In the genomic region with DNA sequence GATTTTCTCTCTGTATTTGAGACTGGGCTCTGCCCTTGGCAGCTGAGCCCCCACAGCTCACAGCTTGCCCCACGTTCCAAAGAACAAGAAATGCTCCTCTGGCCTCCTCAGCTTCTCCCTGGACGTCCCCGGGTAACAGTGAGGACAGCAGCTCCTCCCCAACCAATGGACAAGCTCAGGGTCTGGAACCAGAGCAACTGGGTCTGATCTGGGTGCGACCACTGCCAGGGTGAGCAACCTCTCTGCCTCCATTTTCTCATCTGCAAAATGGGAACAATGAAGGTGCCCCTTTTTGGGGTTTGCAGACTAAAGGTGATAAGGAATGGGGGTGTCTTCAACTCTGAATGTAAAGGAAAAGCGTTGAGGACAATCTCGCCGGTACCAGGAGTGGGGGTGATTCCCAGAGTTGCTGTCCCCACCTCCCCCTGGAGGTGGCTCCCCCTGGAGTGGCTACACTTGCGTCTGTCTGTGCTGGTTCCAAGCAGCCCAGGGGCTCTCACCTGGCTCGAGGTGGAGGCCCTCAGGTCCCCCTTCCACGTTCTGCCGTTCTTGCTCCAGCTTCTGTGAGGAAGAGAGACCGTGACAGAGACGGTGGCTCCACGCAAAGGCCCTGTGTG, we compare ENCODE assay signal across 2 cellular contexts.
TF ChIP-seq lines count a peak whose summit lies in the region.

No MANE protein-coding gene starts in this region.

TF ChIP-seq in HEK293, 187 proteins besides CTCF, POLR2A, EP300 and RAD21:
- TF ChIP-seq RBAK (tag by site-specific recombination; IDR thresholded peaks at IDR 0.05), result no peak
- TF ChIP-seq ZNF707 (tag by site-specific recombination; IDR thresholded peaks at IDR 0.05), result peak; percentile 90
- 0 out of 2 replicates have a peak, but pooled peaks have one; percentile 13 for TF ChIP-seq ZNF341 (tag by site-specific recombination; IDR thresholded peaks at IDR 0.05; ENCODE audit: low read depth)
- TF ChIP-seq ZNF394 (tag by site-specific recombination; IDR thresholded peaks at IDR 0.05; ENCODE audit: borderline replicate concordance), result peak; percentile 81
- no peak for TF ChIP-seq ZBTB7A (tag by site-specific recombination; IDR thresholded peaks at IDR 0.05; ENCODE audit: low read depth)
- TF ChIP-seq SCRT2 (tag by site-specific recombination; IDR thresholded peaks at IDR 0.05), result no peak
- no peak for TF ChIP-seq ZNF354C (tag by site-specific recombination; IDR thresholded peaks at IDR 0.05; ENCODE audit: borderline replicate concordance, low read depth)
- TF ChIP-seq, protein P1, sequence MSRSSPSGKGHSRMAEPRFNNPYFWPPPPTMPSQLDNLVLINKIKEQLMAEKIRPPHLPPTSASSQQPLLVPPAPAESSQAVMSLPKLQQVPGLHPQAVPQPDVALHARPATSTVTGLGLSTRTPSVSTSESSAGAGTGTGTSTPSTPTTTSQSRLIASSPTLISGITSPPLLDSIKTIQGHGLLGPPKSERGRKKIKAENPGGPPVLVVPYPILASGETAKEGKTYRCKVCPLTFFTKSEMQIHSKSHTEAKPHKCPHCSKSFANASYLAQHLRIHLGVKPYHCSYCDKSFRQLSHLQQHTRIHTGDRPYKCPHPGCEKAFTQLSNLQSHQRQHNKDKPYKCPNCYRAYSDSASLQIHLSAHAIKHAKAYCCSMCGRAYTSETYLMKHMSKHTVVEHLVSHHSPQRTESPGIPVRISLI (tag by site-specific recombination; IDR thresholded peaks at IDR 0.05), result no peak
- no peak for TF ChIP-seq TCF7L2 (IDR thresholded peaks at IDR 0.05; ENCODE audit: borderline replicate concordance, low read depth, low read length)
- TF ChIP-seq, protein P2, sequence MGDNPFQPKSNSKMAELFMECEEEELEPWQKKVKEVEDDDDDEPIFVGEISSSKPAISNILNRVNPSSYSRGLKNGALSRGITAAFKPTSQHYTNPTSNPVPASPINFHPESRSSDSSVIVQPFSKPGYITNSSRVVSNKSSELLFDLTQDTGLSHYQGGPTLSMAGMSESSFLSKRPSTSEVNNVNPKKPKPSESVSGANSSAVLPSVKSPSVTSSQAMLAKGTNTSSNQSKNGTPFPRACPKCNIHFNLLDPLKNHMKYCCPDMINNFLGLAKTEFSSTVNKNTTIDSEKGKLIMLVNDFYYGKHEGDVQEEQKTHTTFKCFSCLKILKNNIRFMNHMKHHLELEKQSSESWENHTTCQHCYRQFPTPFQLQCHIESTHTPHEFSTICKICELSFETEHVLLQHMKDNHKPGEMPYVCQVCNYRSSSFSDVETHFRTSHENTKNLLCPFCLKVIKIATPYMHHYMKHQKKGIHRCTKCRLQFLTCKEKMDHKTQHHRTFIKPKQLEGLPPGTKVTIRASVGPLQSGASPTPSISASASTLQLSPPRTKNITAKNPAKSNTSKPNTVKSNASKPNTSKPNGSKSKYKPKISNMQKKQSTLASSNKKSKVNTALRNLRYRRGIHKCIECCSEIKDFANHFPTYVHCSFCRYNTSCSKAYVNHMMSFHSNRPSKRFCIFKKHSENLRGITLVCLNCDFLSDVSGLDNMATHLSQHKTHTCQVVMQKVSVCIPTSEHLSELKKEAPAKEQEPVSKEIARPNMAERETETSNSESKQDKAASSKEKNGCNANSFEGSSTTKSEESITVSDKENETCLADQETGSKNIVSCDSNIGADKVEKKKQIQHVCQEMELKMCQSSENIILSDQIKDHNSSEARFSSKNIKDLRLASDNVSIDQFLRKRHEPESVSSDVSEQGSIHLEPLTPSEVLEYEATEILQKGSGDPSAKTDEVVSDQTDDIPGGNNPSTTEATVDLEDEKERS (tag by site-specific recombination; IDR thresholded peaks at IDR 0.05), result no peak
- no peak for TF ChIP-seq ZNF488 (tag by site-specific recombination; IDR thresholded peaks at IDR 0.05)

TF ChIP-seq in K562, 482 proteins besides CTCF, POLR2A, EP300 and RAD21 (continues in another document):
- TF ChIP-seq, protein P3, sequence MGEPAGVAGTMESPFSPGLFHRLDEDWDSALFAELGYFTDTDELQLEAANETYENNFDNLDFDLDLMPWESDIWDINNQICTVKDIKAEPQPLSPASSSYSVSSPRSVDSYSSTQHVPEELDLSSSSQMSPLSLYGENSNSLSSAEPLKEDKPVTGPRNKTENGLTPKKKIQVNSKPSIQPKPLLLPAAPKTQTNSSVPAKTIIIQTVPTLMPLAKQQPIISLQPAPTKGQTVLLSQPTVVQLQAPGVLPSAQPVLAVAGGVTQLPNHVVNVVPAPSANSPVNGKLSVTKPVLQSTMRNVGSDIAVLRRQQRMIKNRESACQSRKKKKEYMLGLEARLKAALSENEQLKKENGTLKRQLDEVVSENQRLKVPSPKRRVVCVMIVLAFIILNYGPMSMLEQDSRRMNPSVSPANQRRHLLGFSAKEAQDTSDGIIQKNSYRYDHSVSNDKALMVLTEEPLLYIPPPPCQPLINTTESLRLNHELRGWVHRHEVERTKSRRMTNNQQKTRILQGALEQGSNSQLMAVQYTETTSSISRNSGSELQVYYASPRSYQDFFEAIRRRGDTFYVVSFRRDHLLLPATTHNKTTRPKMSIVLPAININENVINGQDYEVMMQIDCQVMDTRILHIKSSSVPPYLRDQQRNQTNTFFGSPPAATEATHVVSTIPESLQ (CRISPR knock-in tag; IDR thresholded peaks at IDR 0.05), result no peak
- TF ChIP-seq HMGN3 (IDR thresholded peaks at IDR 0.05; ENCODE audit: borderline replicate concordance, extremely low read depth, insufficient read length, low read depth, low read length) (no peak), BCL6 (CRISPR knock-in tag; IDR thresholded peaks at IDR 0.05) (no peak), HNRNPL (IDR thresholded peaks at IDR 0.05; ENCODE audit: low read depth, low read length) (no peak), BCOR (IDR thresholded peaks at IDR 0.05) (peak; percentile 80), HNRNPK (IDR thresholded peaks at IDR 0.05; ENCODE audit: low read depth, low read length, poor library complexity, severe bottlenecking) (no peak), TFAP4 (CRISPR knock-in tag; IDR thresholded peaks at IDR 0.05; ENCODE audit: borderline replicate concordance) (no peak), HDAC2 (IDR thresholded peaks at IDR 0.05) (0 out of 2 replicates have a peak, but pooled peaks have one; percentile 21), MAFG (tag; conservative IDR thresholded peaks at IDR 0.05) (no peak), PHF20 (IDR thresholded peaks at IDR 0.05; ENCODE audit: partially characterized antibody) (peak; percentile 10), ZNF449 (CRISPR knock-in tag; IDR thresholded peaks at IDR 0.05) (no peak), SAFB (IDR thresholded peaks at IDR 0.05; ENCODE audit: borderline replicate concordance, low read depth, low read length) (no peak), CTCFL (IDR thresholded peaks at IDR 0.05; ENCODE audit: borderline replicate concordance, insufficient read depth, low read depth, low read length, poor library complexity, severe bottlenecking) (peak; percentile 4), KDM1A (IDR thresholded peaks at IDR 0.05) (peak; percentile 26 to 54; a peak in 3 of 4 replicates), RNF219 (CRISPR knock-in tag; IDR thresholded peaks at IDR 0.05) (no peak), PTBP1 (IDR thresholded peaks at IDR 0.05; ENCODE audit: low read depth, low read length) (0 out of 2 replicates have a peak, but pooled peaks have one; percentile 37), POLR2AphosphoS2 (IDR thresholded peaks at IDR 0.05; ENCODE audit: low read length) (no peak), RBM25 (IDR thresholded peaks at IDR 0.05; ENCODE audit: low read depth, low read length, severe bottlenecking) (peak; percentile 74)
- TF ChIP-seq, protein P4, sequence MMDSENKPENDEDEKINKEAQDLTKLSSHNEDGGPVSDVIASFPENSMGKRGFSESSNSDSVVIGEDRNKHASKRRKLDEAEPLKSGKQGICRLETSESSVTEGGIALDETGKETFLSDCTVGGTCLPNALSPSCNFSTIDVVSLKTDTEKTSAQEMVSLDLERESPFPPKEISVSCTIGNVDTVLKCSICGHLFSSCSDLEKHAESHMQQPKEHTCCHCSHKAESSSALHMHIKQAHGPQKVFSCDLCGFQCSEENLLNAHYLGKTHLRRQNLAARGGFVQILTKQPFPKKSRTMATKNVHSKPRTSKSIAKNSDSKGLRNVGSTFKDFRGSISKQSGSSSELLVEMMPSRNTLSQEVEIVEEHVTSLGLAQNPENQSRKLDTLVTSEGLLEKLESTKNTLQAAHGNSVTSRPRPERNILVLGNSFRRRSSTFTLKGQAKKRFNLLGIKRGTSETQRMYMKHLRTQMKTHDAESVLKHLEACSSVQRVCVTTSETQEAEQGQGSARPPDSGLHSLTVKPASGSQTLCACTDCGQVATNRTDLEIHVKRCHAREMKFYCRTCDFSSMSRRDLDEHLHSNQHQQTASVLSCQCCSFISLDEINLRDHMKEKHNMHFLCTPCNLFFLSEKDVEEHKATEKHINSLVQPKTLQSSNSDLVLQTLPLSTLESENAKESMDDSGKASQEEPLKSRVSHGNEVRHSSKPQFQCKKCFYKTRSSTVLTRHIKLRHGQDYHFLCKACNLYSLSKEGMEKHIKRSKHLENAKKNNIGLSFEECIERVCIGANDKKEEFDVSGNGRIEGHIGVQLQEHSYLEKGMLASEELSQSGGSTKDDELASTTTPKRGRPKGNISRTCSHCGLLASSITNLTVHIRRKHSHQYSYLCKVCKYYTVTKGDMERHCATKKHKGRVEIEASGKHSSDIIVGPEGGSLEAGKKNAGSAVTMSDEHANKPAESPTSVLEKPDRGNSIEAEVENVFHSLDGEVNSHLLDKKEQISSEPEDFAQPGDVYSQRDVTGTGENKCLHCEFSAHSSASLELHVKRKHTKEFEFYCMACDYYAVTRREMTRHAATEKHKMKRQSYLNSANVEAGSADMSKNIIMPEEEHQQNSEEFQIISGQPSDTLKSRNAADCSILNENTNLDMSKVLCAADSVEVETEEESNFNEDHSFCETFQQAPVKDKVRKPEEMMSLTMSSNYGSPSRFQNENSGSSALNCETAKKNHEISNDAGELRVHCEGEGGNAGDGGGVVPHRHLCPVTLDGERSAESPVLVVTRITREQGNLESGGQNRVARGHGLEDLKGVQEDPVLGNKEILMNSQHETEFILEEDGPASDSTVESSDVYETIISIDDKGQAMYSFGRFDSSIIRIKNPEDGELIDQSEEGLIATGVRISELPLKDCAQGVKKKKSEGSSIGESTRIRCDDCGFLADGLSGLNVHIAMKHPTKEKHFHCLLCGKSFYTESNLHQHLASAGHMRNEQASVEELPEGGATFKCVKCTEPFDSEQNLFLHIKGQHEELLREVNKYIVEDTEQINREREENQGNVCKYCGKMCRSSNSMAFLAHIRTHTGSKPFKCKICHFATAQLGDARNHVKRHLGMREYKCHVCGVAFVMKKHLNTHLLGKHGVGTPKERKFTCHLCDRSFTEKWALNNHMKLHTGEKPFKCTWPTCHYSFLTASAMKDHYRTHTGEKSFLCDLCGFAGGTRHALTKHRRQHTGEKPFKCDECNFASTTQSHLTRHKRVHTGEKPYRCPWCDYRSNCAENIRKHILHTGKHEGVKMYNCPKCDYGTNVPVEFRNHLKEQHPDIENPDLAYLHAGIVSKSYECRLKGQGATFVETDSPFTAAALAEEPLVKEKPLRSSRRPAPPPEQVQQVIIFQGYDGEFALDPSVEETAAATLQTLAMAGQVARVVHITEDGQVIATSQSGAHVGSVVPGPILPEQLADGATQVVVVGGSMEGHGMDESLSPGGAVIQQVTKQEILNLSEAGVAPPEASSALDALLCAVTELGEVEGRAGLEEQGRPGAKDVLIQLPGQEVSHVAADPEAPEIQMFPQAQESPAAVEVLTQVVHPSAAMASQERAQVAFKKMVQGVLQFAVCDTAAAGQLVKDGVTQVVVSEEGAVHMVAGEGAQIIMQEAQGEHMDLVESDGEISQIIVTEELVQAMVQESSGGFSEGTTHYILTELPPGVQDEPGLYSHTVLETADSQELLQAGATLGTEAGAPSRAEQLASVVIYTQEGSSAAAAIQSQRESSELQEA (IDR thresholded peaks at IDR 0.05; ENCODE audit: low read depth), result no peak
